Comparison of ENCODE assay signal across 1 cellular context in genomic region chr12:106271575-106272505, GRCh38.
TF ChIP-seq lines count a peak whose summit lies in the region.

No MANE protein-coding gene starts in this region.

TF ChIP-seq in HepG2, 621 proteins besides CTCF, POLR2A, EP300 and RAD21:
- TF ChIP-seq HMG20A (CRISPR knock-in tag; IDR thresholded peaks at IDR 0.05; ENCODE audit: borderline replicate concordance): peak; percentile 8; the same call in 1 of the 2 replicates
- no peak for TF ChIP-seq ZIK1 (CRISPR knock-in tag; IDR thresholded peaks at IDR 0.05; ENCODE audit: borderline replicate concordance, low read depth)
- no peak for TF ChIP-seq ZNF749 (CRISPR knock-in tag; IDR thresholded peaks at IDR 0.05; ENCODE audit: borderline replicate concordance)
- TF ChIP-seq DNMT1 (CRISPR knock-in tag; IDR thresholded peaks at IDR 0.05): no peak
- TF ChIP-seq, protein P1, sequence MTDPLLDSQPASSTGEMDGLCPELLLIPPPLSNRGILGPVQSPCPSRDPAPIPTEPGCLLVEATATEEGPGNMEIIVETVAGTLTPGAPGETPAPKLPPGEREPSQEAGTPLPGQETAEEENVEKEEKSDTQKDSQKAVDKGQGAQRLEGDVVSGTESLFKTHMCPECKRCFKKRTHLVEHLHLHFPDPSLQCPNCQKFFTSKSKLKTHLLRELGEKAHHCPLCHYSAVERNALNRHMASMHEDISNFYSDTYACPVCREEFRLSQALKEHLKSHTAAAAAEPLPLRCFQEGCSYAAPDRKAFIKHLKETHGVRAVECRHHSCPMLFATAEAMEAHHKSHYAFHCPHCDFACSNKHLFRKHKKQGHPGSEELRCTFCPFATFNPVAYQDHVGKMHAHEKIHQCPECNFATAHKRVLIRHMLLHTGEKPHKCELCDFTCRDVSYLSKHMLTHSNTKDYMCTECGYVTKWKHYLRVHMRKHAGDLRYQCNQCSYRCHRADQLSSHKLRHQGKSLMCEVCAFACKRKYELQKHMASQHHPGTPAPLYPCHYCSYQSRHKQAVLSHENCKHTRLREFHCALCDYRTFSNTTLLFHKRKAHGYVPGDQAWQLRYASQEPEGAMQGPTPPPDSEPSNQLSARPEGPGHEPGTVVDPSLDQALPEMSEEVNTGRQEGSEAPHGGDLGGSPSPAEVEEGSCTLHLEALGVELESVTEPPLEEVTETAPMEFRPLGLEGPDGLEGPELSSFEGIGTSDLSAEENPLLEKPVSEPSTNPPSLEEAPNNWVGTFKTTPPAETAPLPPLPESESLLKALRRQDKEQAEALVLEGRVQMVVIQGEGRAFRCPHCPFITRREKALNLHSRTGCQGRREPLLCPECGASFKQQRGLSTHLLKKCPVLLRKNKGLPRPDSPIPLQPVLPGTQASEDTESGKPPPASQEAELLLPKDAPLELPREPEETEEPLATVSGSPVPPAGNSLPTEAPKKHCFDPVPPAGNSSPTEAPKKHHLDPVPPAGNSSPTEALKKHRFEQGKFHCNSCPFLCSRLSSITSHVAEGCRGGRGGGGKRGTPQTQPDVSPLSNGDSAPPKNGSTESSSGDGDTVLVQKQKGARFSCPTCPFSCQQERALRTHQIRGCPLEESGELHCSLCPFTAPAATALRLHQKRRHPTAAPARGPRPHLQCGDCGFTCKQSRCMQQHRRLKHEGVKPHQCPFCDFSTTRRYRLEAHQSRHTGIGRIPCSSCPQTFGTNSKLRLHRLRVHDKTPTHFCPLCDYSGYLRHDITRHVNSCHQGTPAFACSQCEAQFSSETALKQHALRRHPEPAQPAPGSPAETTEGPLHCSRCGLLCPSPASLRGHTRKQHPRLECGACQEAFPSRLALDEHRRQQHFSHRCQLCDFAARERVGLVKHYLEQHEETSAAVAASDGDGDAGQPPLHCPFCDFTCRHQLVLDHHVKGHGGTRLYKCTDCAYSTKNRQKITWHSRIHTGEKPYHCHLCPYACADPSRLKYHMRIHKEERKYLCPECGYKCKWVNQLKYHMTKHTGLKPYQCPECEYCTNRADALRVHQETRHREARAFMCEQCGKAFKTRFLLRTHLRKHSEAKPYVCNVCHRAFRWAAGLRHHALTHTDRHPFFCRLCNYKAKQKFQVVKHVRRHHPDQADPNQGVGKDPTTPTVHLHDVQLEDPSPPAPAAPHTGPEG (CRISPR knock-in tag; IDR thresholded peaks at IDR 0.05): no peak
- 0 out of 4 replicates have a peak, but pooled peaks of 1 of the 2 experiments have one; percentile 2 for TF ChIP-seq MAFK (conservative IDR thresholded peaks at IDR 0.05 in 1 of 2, IDR thresholded peaks at IDR 0.05 in 1 of 2; ENCODE audit: low read length in 2 of 2)
- TF ChIP-seq E2F5 (CRISPR knock-in tag; conservative IDR thresholded peaks at IDR 0.05): no peak
- peak; percentile 49 for TF ChIP-seq HNF4A (CRISPR knock-in tag; IDR thresholded peaks at IDR 0.05)
- TF ChIP-seq ZNF160 (CRISPR knock-in tag; IDR thresholded peaks at IDR 0.05): 0 out of 2 replicates have a peak, but pooled peaks have one; percentile 32
- 0 out of 2 replicates have a peak, but pooled peaks have one; percentile 19 for TF ChIP-seq ARID5B (CRISPR knock-in tag; IDR thresholded peaks at IDR 0.05)
